In genomic region chr2:3535794-3536681, GRCh38 we compare ENCODE assay signal across 8 cellular contexts. TPM values are rescaled to one million over a fixed set of nuclear protein-coding genes. Genes with fewer than 3 reads are reported as not detected.
DNase-seq lines count a peak whose midpoint lies in the region; ATAC-seq and TF ChIP-seq lines count a peak whose summit lies in the region.

No MANE protein-coding gene starts in this region.

- H4K91ac ChIP-seq in IMR-90 (ENCODE audit: insufficient read depth, low read depth, low read length) = peak overlapping the region; percentile 99

- dilution Hi-C loops in IMR-90 (cut with HindIII; ENCODE audit: low sequenced_read_pairs, unreplicated experiment) = no loop called here

- H2AK9ac ChIP-seq in IMR-90 (replicated peaks; ENCODE audit: low read depth, low read length, poor library complexity) = peak overlapping the region; percentile 96

- H2BK5ac ChIP-seq in IMR-90 (ENCODE audit: low read depth, low read length, poor library complexity, severe bottlenecking) = peak overlapping the region; percentile 97

- peaks cover 0 to 9% of the 10 kb centered on the region in 2 experiments; a peak in 2 of 4 replicates for H3K79me1 ChIP-seq in IMR-90 (ENCODE audit: low read depth in 1 of 2, low read length in 2 of 2)

- peak overlapping the region in 5 of 6 donors; percentile 46 to 82 (median 72) for H3K27ac Mint-ChIP-seq in immature natural killer cell

- peak; percentile 41; the same call in 1 of the 2 replicates for TF ChIP-seq RAD21 in IMR-90 (IDR thresholded peaks at IDR 0.05; ENCODE audit: low read length)

- peak overlapping the region; percentile 98 for H4K5ac ChIP-seq in IMR-90 (ENCODE audit: low read depth, low read length)

- BruUV-seq in IMR-90 (replicated peaks; lab: Mats Ljungman, UMichigan) = TSS peak; percentile 47

- H3K9me3 ChIP-seq in ES-I3 (ENCODE audit: control insufficient read depth, insufficient read depth, low read length) (no peaks in the 10 kb centered on the region), IMR-90 (ENCODE audit: control insufficient read depth, insufficient read depth, low read length) (no peaks in the 10 kb centered on the region), skeletal muscle satellite cell (replicated peaks; ENCODE audit: low read length) (no peaks in the 10 kb centered on the region)

- DNase-seq in IMR-90 = peak; percentile 94
- DNase-seq in astrocyte of the hippocampus (ENCODE audit: low read depth, low spot score) = peak; percentile 92
- peak in 2 of 3 donors; percentile 5 to 18 for DNase-seq in immature natural killer cell
- no peak for DNase-seq in SHP77 (lab: John Stamatoyannopoulos, UW)

- H3K9ac ChIP-seq in ES-I3 (ENCODE audit: low read depth, low read length) (peak overlapping the region; percentile 76), IMR-90 (ENCODE audit: low read depth, low read length) (peak overlapping the region; percentile 91), skeletal muscle satellite cell (ENCODE audit: low read depth, low read length) (peak overlapping the region; percentile 84)

- peak overlapping the region; percentile 72 to 96 for H4K8ac ChIP-seq in IMR-90 (ENCODE audit: low read depth in 2 of 2, low read length in 2 of 2)

- H3K56ac ChIP-seq in IMR-90 (ENCODE audit: extremely low read depth, insufficient read depth, low read length) = peak overlapping the region; percentile 91

- ATAC-seq in IMR-90 (ENCODE audit: low read depth) (peak; percentile 89), GM21786 (IDR thresholded peaks at IDR 0.05; ENCODE audit: unreplicated experiment) (no peak), HG03097 (IDR thresholded peaks at IDR 0.05; ENCODE audit: low FRiP score, unreplicated experiment) (no peak)

- H3K4me3 ChIP-seq in IMR-90 (ENCODE audit: insufficient read depth, low read depth, low read length) (peak overlapping the region; percentile 43), skeletal muscle satellite cell (ENCODE audit: low read length) (peak overlapping the region; percentile 56)

- H3K36me3 ChIP-seq in ES-I3 (ENCODE audit: insufficient read depth, low read length) = 0 out of 2 replicates have a peak, but pooled peaks cover 5% of the 10 kb centered on the region
- peaks cover 6% of the 10 kb centered on the region for H3K36me3 ChIP-seq in IMR-90 (ENCODE audit: control insufficient read depth, insufficient read depth, low read length)
- H3K36me3 ChIP-seq in skeletal muscle satellite cell (ENCODE audit: insufficient read depth, low read length) = peaks cover 18% of the 10 kb centered on the region

- intact Hi-C loops in IMR-90 (cut with micrococcal nuclease) = loop anchor here (1.0 kb wide), 2 partner anchors 22 to 39 kb away; partner anchors contain the start of genes RNASEH1 and RPS7

- H3K27me3 ChIP-seq in IMR-90 (ENCODE audit: control insufficient read depth, insufficient read depth, low read length) (no peaks in the 10 kb centered on the region), skeletal muscle satellite cell (ENCODE audit: control insufficient read depth, insufficient read depth, low read length) (no peaks in the 10 kb centered on the region)

- peak overlapping the region; percentile 99 for H3K4ac ChIP-seq in IMR-90 (ENCODE audit: low read depth, low read length)

- peak overlapping the region; percentile 96 for H3K14ac ChIP-seq in IMR-90 (replicated peaks; ENCODE audit: low read depth, low read length)

- no peaks in the 10 kb centered on the region for H3K9me3 Mint-ChIP-seq in immature natural killer cell

- peaks cover 0 to 2% (median 2%) of the 10 kb centered on the region in 3 donors for H3K27me3 Mint-ChIP-seq in immature natural killer cell (ENCODE audit: low read depth in 3 of 3)

- H2BK15ac ChIP-seq in IMR-90 (ENCODE audit: low read depth, low read length) = peak overlapping the region; percentile 98; the same call in 2 of the 3 replicates

- TF ChIP-seq POLR2A in IMR-90 (IDR thresholded peaks at IDR 0.05; ENCODE audit: low read depth, low read length) = peak; percentile 76

- H4K20me1 ChIP-seq in IMR-90 (ENCODE audit: insufficient read depth, low read length) = no peaks in the 10 kb centered on the region

- CTCF ChIA-PET in IMR-90 (lab: Yijun Ruan, JAX) = no interaction called here

- peak overlapping the region; percentile 89 for H3K4me2 ChIP-seq in IMR-90 (ENCODE audit: low read depth, low read length)
- peak overlapping the region; percentile 85 for H3K4me2 ChIP-seq in skeletal muscle satellite cell (ENCODE audit: low read length)

- H2AK5ac ChIP-seq in IMR-90 (ENCODE audit: low read depth, low read length) = peak overlapping the region; percentile 98

- peak overlapping the region; percentile 89 for H2BK20ac ChIP-seq in IMR-90 (ENCODE audit: low read depth, low read length)

- peak overlapping the region; percentile 99 for H2BK120ac ChIP-seq in IMR-90 (ENCODE audit: low read depth, low read length)

- H3K23ac ChIP-seq in IMR-90 (ENCODE audit: low read depth, low read length) = peak overlapping the region; percentile 99

- peak overlapping the region; percentile 99 for H3K27ac ChIP-seq in IMR-90 (ENCODE audit: insufficient read depth, low read length)

- POLR2A ChIA-PET in IMR-90 (lab: Charles Lee; ENCODE audit: unreplicated experiment) = interaction anchor here (0.6 kb wide), 2 partner anchors 16 to 156 kb away, joined by 3 read pairs; no protein-coding TSS in a partner anchor

- WGBS in IMR-90 (ENCODE audit: extremely low coverage in 2 of 2, insufficient read length in 1 of 2), 2 experiments = 20% methylated on average over 17 of the region's 24 CpGs; no CpG with 5 or more reads in 1 of the 2 experiments

- H3K4me1 ChIP-seq in ES-I3 (ENCODE audit: insufficient read depth, low read length) = peaks cover 5% of the 10 kb centered on the region; the same call in 1 of the 2 replicates
- H3K4me1 ChIP-seq in IMR-90 (ENCODE audit: control insufficient read depth, insufficient read depth, low read length) = peaks cover 13% of the 10 kb centered on the region
- H3K4me1 ChIP-seq in skeletal muscle satellite cell (ENCODE audit: control insufficient read depth, insufficient read depth, low read length) = peaks cover 20% of the 10 kb centered on the region

- H3K4me1 Mint-ChIP-seq in immature natural killer cell = peaks cover 9 to 13% of the 10 kb centered on the region in 2 donors

- peaks cover 10% of the 10 kb centered on the region; the same call in 1 of the 2 replicates for H3K9me1 ChIP-seq in IMR-90 (ENCODE audit: insufficient read depth, low read length)

- TF ChIP-seq CTCF in IMR-90 (conservative IDR thresholded peaks at IDR 0.05; ENCODE audit: low read depth, low read length) = peak; percentile 40

- peak overlapping the region; percentile 69 to 83 (median 82) for H3K4me3 Mint-ChIP-seq in immature natural killer cell

- peaks cover 3 to 6% (median 5%) of the 10 kb centered on the region in 3 donors for H3K36me3 Mint-ChIP-seq in immature natural killer cell

- peak overlapping the region; percentile 90 for H2AFZ ChIP-seq in IMR-90 (replicated peaks; ENCODE audit: low read length, poor library complexity)

- peak overlapping the region; percentile 98 for H3K18ac ChIP-seq in IMR-90 (ENCODE audit: low read depth, low read length)

- in situ Hi-C loops in IMR-90 (cut with MboI; ENCODE audit: low sequenced_read_pairs) = no loop called here

TF ChIP-seq in IMR-90, 13 proteins besides CTCF, POLR2A, EP300 and RAD21 (continues in another document):
- TF ChIP-seq RFX5 (IDR thresholded peaks at IDR 0.05; ENCODE audit: low read depth, low read length) (no peak), CHD1 (IDR thresholded peaks at IDR 0.05; ENCODE audit: low read depth, low read length) (no peak), MXI1 (IDR thresholded peaks at IDR 0.05; ENCODE audit: borderline replicate concordance, low read depth, low read length) (0 out of 2 replicates have a peak, but pooled peaks have one; percentile 34), SMC3 (IDR thresholded peaks at IDR 0.05; ENCODE audit: low read depth, low read length) (peak; percentile 37), RCOR1 (IDR thresholded peaks at IDR 0.05; ENCODE audit: insufficient replicate concordance, low read length) (no peak), FOS (IDR thresholded peaks at IDR 0.05; ENCODE audit: low read depth, low read length) (peak; percentile 72; the same call in 1 of the 2 replicates), MAZ (IDR thresholded peaks at IDR 0.05; ENCODE audit: borderline replicate concordance, low read depth, low read length) (no peak)
- TF ChIP-seq, protein P1, sequence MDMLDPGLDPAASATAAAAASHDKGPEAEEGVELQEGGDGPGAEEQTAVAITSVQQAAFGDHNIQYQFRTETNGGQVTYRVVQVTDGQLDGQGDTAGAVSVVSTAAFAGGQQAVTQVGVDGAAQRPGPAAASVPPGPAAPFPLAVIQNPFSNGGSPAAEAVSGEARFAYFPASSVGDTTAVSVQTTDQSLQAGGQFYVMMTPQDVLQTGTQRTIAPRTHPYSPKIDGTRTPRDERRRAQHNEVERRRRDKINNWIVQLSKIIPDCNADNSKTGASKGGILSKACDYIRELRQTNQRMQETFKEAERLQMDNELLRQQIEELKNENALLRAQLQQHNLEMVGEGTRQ (IDR thresholded peaks at IDR 0.05; ENCODE audit: low read depth, low read length) = peak; percentile 65

RNA-seq across cellular contexts. Expression of gene ADI1, which starts 16.7 kb away (rescaled TPM):
- 43.2 and 49.7 TPM in 2 replicates for total RNA-seq in IMR-90 (2012; rRNA removed)
- polyA plus RNA-seq in IMR-90 (2012; rRNA removed) (40.7 and 46.0 TPM in 2 replicates), immature natural killer cell (10 to 100 TPM; 31.0 to 66.1 (median 52.2) TPM)
- polyA plus RNA-seq in IMR-90 (2012; cell fraction: cytosol; rRNA removed) = 29.8 and 43.8 TPM in 2 replicates
- 17.0 and 52.0 TPM in 2 replicates for polyA plus RNA-seq in IMR-90 (2012; cell fraction: nucleus; rRNA removed; ENCODE audit: low replicate concordance)
- total RNA-seq in skeletal muscle satellite cell (2012; rRNA removed) = 45.7 and 51.0 TPM in 2 replicates

RNA-seq across cellular contexts. Expression of gene RNASEH1, which starts 22.1 kb away (rescaled TPM):
- 23.7 and 38.3 TPM in 2 replicates for total RNA-seq in IMR-90 (2012; rRNA removed)
- 21.7 and 23.5 TPM in 2 replicates for polyA plus RNA-seq in IMR-90 (2012; rRNA removed)
- polyA plus RNA-seq in IMR-90 (2012; cell fraction: cytosol; rRNA removed) = 11.6 and 14.9 TPM in 2 replicates
- 6.1 and 14.1 TPM in 2 replicates for polyA plus RNA-seq in IMR-90 (2012; cell fraction: nucleus; rRNA removed; ENCODE audit: low replicate concordance)
- polyA plus RNA-seq in immature natural killer cell = 10 to 100 TPM; 26.6 to 43.2 (median 41.6) TPM
- total RNA-seq in skeletal muscle satellite cell (2012; rRNA removed) = 35.8 and 46.1 TPM in 2 replicates

RNA-seq across cellular contexts. Expression of gene RPS7, which starts 39.0 kb away (rescaled TPM):
- total RNA-seq in IMR-90 (2012; rRNA removed) = 3,111 and 3,387 TPM in 2 replicates
- 1,199 and 1,260 TPM in 2 replicates for polyA plus RNA-seq in IMR-90 (2012; rRNA removed)
- polyA plus RNA-seq in IMR-90 (2012; cell fraction: cytosol; rRNA removed) = 1,489 and 3,890 TPM in 2 replicates
- polyA plus RNA-seq in IMR-90 (2012; cell fraction: nucleus; rRNA removed; ENCODE audit: low replicate concordance) = 261 and 727 TPM in 2 replicates
- polyA plus RNA-seq in immature natural killer cell = 1,000 to 10,000 TPM in 1 of 3 donors, 100 to 1,000 TPM in 2; 479 to 1,432 (median 642) TPM
- total RNA-seq in skeletal muscle satellite cell (2012; rRNA removed) = 1,975 and 2,588 TPM in 2 replicates

RNA-seq across cellular contexts. Expression of gene COLEC11, which starts 58.9 kb away (rescaled TPM):
- under 0.01 and 0.28 TPM in 2 replicates for total RNA-seq in IMR-90 (2012; rRNA removed)
- polyA plus RNA-seq in IMR-90 (2012; rRNA removed) (0.24 and 0.55 TPM in 2 replicates), immature natural killer cell (not detected)
- polyA plus RNA-seq in IMR-90 (2012; cell fraction: cytosol; rRNA removed) = 0.34 and 0.45 TPM in 2 replicates
- polyA plus RNA-seq in IMR-90 (2012; cell fraction: nucleus; rRNA removed; ENCODE audit: low replicate concordance) = 0.12 TPM in 1 of 2 replicates, not detected in the other
- total RNA-seq in skeletal muscle satellite cell (2012; rRNA removed) = not detected in 2 replicates

Comparison
In these comparisons a context has a peak if more than half of its experiments do, and no peak if none do; other contexts are left out.
1. DNase-seq: peak in IMR-90 (single experiment), astrocyte of the hippocampus (single experiment) and immature natural killer cell (2 of 3); none in SHP77 (0 of 2).
2. Peak in every context shown above with its lines, with median percentiles within 50 percentile points of each other: H3K9ac ChIP-seq.